Comparison of ENCODE assay signal across 1 cellular context in genomic region chr19:55253842-55254624, GRCh38.
TF ChIP-seq lines count a peak whose summit lies in the region.

No MANE protein-coding gene starts in this region.

TF ChIP-seq in HEK293, 187 proteins besides CTCF, POLR2A, EP300 and RAD21 (continued from another document):
- TF ChIP-seq ZNF280D (tag by site-specific recombination; IDR thresholded peaks at IDR 0.05), result no peak
- TF ChIP-seq PRDM1 (tag by site-specific recombination; IDR thresholded peaks at IDR 0.05), result peak; percentile 27; the same call in 1 of the 2 replicates
- TF ChIP-seq HIC1 (tag by site-specific recombination; IDR thresholded peaks at IDR 0.05), result no peak
